9 cellular contexts compared by ENCODE assay signal in the genomic region with DNA sequence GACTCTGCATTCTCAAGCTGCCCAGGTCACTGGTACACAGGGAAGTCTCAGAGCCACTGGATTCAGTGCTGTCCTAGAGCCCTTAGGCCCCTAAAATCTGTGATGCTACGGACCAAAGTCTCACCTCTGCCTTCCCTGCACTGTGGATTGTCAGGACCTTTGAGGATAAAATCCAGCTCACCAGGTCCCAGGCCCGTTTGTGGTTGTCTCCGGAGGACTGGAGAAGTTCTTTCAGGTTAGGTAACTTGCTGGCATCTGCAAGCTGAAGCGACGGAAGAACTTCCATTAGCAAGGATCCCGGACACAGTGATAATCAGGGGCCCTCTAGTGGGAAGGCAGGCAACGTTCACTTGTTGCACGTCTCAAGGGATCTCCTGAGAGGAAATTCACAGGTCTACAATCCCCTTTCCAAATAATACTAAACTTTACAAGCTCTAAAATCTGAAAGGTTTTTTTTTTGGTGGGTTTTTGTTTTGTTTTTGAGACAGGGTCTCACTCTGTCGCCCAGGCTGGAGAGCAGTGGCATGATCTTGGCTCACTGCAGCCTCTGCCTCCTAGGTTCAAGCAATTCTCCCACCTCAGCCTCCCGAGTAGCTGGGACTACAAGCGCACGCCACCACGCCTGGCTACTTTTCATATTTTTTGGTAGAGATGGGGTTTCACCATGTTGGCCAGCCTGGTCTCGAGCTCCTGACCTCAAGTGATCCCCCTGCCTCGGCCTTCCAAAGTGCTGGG. TPM values are rescaled to one million over a fixed set of nuclear protein-coding genes. Genes with fewer than 3 reads are reported as not detected.
DNase-seq lines count a peak whose midpoint lies in the region; FAIRE-seq and TF ChIP-seq lines count a peak whose summit lies in the region.
"Not testable (repeated sequence)": the region's sequence is repeated elsewhere in the genome, so short reads cannot be mapped to it uniquely, and the experiment has no call there.
"Had no signal": no experiment of that assay in that cellular context is flagged by ENCODE, and none has a peak within 500 bp of the region (broad histone marks: within the 10 kb centered on the region; RNA-seq: fewer than 3 reads in every experiment).

No MANE protein-coding gene starts in this region.

- CTCF ChIA-PET in activated naive CD4-positive, alpha-beta T cell treated with anti-CD3 and anti-CD28 coated beads, Interleukin-2, amount 10 ng/mL, durations not matched to agents 7 days and 5 days (lab: Charles Lee), result interaction anchor here (0.6 to 2.3 kb wide), 13 partner anchors 8 to 237 kb away, joined by 3 to 10 read pairs (median 3); a partner anchor contains a TSS

- not testable (repeated sequence) for H3K27ac Mint-ChIP-seq in activated naive CD4-positive, alpha-beta T cell treated with anti-CD3 and anti-CD28 coated beads, Interleukin-2, amount 10 ng/mL, durations not matched to agents 7 days and 5 days

- H3K4me1 Mint-ChIP-seq in activated naive CD4-positive, alpha-beta T cell treated with anti-CD3 and anti-CD28 coated beads, Interleukin-2, amount 10 ng/mL, durations not matched to agents 7 days and 5 days, result peaks cover 12% of the 10 kb centered on the region

- not testable (repeated sequence) for H3K27me3 Mint-ChIP-seq in activated naive CD4-positive, alpha-beta T cell treated with anti-CD3 and anti-CD28 coated beads, Interleukin-2, amount 10 ng/mL, durations not matched to agents 7 days and 5 days

- H3K9me3 Mint-ChIP-seq in activated naive CD4-positive, alpha-beta T cell treated with anti-CD3 and anti-CD28 coated beads, Interleukin-2, amount 10 ng/mL, durations not matched to agents 7 days and 5 days, result not testable (repeated sequence)

- DNase-seq in GM03348 (ENCODE audit: low spot score) (peak; percentile 88), Peyer's patch (peak in 1 of 3 donors; percentile 81), erythroblast (lab: John Stamatoyannopoulos, UW) (peak; percentile 55 to 74), posterior cingulate gyrus (peak; percentile 20 to 93 (median 59))
- peak; percentile 43 for DNase-seq in activated naive CD4-positive, alpha-beta T cell treated with anti-CD3 and anti-CD28 coated beads, Interleukin-2, amount 10 ng/mL, durations not matched to agents 7 days and 5 days
- DNase-seq in kidney, result not testable (repeated sequence)

- not testable (repeated sequence) for H3K27ac ChIP-seq in 22Rv1; Peyer's patch; kidney (ENCODE audit: low read depth in 2 of 2, low read length in 2 of 2)

- H3K4me3 Mint-ChIP-seq in activated naive CD4-positive, alpha-beta T cell treated with anti-CD3 and anti-CD28 coated beads, Interleukin-2, amount 10 ng/mL, durations not matched to agents 7 days and 5 days, result not testable (repeated sequence)

- H3K9me3 ChIP-seq in Peyer's patch; kidney (ENCODE audit: control insufficient read depth in 1 of 2, low read length in 2 of 2): not testable (repeated sequence)

- not testable (repeated sequence) for TF ChIP-seq POLR2A in Peyer's patch (IDR thresholded peaks at IDR 0.05); erythroblast (IDR thresholded peaks at IDR 0.05; ENCODE audit: low read length)

- H3K4me3 ChIP-seq in Peyer's patch; kidney (ENCODE audit: low read length in 2 of 2): not testable (repeated sequence)

- intact Hi-C loops in kidney (cut with DNase I) (loop anchor here (10.0 kb wide), 1 partner anchor 76 kb away; no protein-coding TSS in a partner anchor), posterior cingulate gyrus (cut with DNase I) (loop anchor here (5.0 kb wide), 1 partner anchor 79 kb away; no protein-coding TSS in a partner anchor)

- H3K36me3 ChIP-seq in Peyer's patch, result peaks cover 0 to 10% (median 0%) of the 10 kb centered on the region in 3 donors
- H3K36me3 ChIP-seq in kidney (ENCODE audit: control insufficient read depth in 1 of 2, insufficient read depth in 2 of 2, low read length in 2 of 2), result not testable (repeated sequence)

- H3K36me3 Mint-ChIP-seq in activated naive CD4-positive, alpha-beta T cell treated with anti-CD3 and anti-CD28 coated beads, Interleukin-2, amount 10 ng/mL, durations not matched to agents 7 days and 5 days, result peaks cover 15% of the 10 kb centered on the region

- not testable (repeated sequence) for H3K4me1 ChIP-seq in Peyer's patch; kidney (ENCODE audit: control insufficient read depth in 1 of 2, insufficient read depth in 1 of 2, low read depth in 1 of 2, low read length in 2 of 2)

- H3K27me3 ChIP-seq in Peyer's patch, result not testable (repeated sequence)

- FAIRE-seq in kidney (lab: Jason Lieb, UNC), result not testable (repeated sequence)

- not testable (repeated sequence) for H3K9ac ChIP-seq in kidney (ENCODE audit: low read length in 2 of 2)

- peak; percentile 80 for TF ChIP-seq CTCF in 22Rv1 (IDR thresholded peaks at IDR 0.05)
- TF ChIP-seq CTCF in LNCAP (IDR thresholded peaks at IDR 0.05), result peak; percentile 81
- peak; percentile 15 to 74 (median 54) for TF ChIP-seq CTCF in Peyer's patch (IDR thresholded peaks at IDR 0.05)
- peak; percentile 79 for TF ChIP-seq CTCF in kidney (IDR thresholded peaks at IDR 0.05; ENCODE audit: borderline replicate concordance, extremely low read depth, insufficient read depth)

RNA-seq across cellular contexts. Expression of a gene that starts 15.7 kb away (rescaled TPM):
- total RNA-seq in Peyer's patch (10 to 100 TPM in 1 of 4 donors, 1 to 10 TPM in 3; 7.0 to 23.1 (median 8.1) TPM), kidney (7.8 TPM)
- 7.0 TPM for polyA plus RNA-seq in kidney (ENCODE audit: insufficient read depth, low read depth, low replicate concordance)

RNA-seq across cellular contexts. Expression of a gene that starts 24.9 kb away (rescaled TPM):
- total RNA-seq in Peyer's patch (not detected), kidney (not detected)
- not detected for polyA plus RNA-seq in kidney (ENCODE audit: insufficient read depth, low read depth, low replicate concordance)
- total RNA-seq: temporal lobe had no signal

RNA-seq across cellular contexts. Expression of a gene that starts 33.5 kb away (rescaled TPM):
- total RNA-seq in Peyer's patch, result not detected
- total RNA-seq in kidney, result 54.0 TPM
- polyA plus RNA-seq in kidney (ENCODE audit: insufficient read depth, low read depth, low replicate concordance), result not detected

RNA-seq across cellular contexts. Expression of a gene that starts 59.7 kb away (rescaled TPM):
- 10 to 100 TPM; 14.4 to 26.9 (median 17.8) TPM for total RNA-seq in Peyer's patch
- total RNA-seq in kidney, result 1.5 TPM
- polyA plus RNA-seq in kidney (ENCODE audit: insufficient read depth, low read depth, low replicate concordance), result 0.37 TPM

Comparison
In these comparisons a context has a peak if more than half of its experiments do, and no peak if none do; other contexts are left out.
1. RNA of a gene that starts 24.9 kb away (total RNA-seq): not detected in kidney (single experiment); not detected in Peyer's patch; every median in the first group is over 10 times any median in the second.
2. RNA of a gene that starts 33.5 kb away (total RNA-seq): 54.0 TPM in kidney (single experiment); not detected in Peyer's patch; every median in the first group is over 10 times any median in the second.
3. Peak in every context shown above with its lines, with median percentiles within 50 percentile points of each other: CTCF ChIP-seq.